ENCODE assay signal across 24 cellular contexts in the genomic region with DNA sequence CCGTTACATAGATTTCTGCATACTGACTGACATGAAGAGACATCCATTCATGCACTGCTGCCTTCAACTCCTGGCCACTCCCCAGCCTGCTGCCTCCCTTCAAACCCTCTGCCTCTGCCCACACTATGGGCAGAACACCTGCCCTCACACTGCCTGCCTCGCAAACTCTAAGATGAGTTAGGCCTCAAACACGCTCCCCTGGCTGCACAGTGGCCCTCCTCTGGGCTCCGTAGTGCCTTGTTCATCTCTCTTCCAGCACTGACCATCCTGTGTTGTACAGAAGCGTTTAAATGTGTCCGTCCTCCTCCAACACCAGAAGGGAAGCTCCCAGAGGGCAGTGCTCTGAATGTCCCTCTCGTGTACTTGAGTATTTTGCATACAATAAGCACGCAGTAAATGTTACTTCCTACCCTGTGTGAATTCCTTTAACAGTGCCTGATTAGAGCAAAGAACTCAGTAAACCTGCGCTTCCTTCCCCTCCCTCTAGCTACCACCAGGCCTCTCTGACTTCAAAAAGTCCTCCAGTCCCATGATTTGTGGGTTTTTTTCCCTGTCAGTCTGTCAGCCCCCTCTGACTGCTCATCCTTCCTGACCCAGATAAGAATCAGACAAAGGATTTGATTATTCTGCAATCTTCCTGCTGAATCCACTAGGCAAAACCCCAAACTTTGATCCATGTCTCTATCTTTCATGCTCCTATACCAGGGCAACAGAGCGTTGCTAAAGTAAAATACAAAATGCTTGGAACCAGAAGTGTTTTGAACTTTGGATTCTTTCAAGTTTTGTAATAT. TPM values are rescaled to one million over a fixed set of nuclear protein-coding genes. Genes with fewer than 3 reads are reported as not detected.
A peak's percentile ranks its signal among the peaks of the same experiment; 100 is the strongest.
DNase-seq lines count a peak whose midpoint lies in the region; ATAC-seq and TF ChIP-seq lines count a peak whose summit lies in the region.
"Had no signal": no experiment of that assay in that cellular context is flagged by ENCODE, and none has a peak within 500 bp of the region (broad histone marks: within the 10 kb centered on the region; RNA-seq: fewer than 3 reads in every experiment).

No MANE protein-coding gene starts in this region.

- intact Hi-C loops in prostate gland (cut with DNase I): no loop called here

- no peak overlapping the region for H3K4me3 Mint-ChIP-seq in activated T-cell treated with anti-CD3 and anti-CD28 coated beads, Interleukin-2, amount 50 U/mL, for 72 hours
- H3K4me3 Mint-ChIP-seq in activated T-cell treated with anti-CD3 and anti-CD28 coated beads, Interleukin-2, amount 50 U/mL, for 4 hours: no peak overlapping the region
- H3K4me3 Mint-ChIP-seq: immature natural killer cell had no signal

- H3K36me3 Mint-ChIP-seq in activated T-cell treated with anti-CD3 and anti-CD28 coated beads, Interleukin-2, amount 50 U/mL, for 72 hours (ENCODE audit: insufficient read depth in 2 of 2): peaks cover 5 to 15% of the 10 kb centered on the region in 2 donors
- H3K36me3 Mint-ChIP-seq in activated T-cell treated with anti-CD3 and anti-CD28 coated beads, Interleukin-2, amount 50 U/mL, for 4 hours (ENCODE audit: insufficient read depth): peaks cover 16% of the 10 kb centered on the region

- no peaks in the 10 kb centered on the region for H3K27me3 ChIP-seq in prostate gland (replicated peaks; ENCODE audit: insufficient read depth)
- H3K27me3 ChIP-seq: brain microvascular endothelial cell, colonic mucosa, right atrium auricular region had no signal

- no peak overlapping the region for H3K4me3 ChIP-seq in prostate gland
- H3K4me3 ChIP-seq: colonic mucosa, right atrium auricular region had no signal

- ATAC-seq in activated T-cell treated with anti-CD3 and anti-CD28 coated beads, Interleukin-2, amount 50 U/mL, for 72 hours (replicated peaks in 1 of 2): no peak
- ATAC-seq in activated T-cell treated with anti-CD3 and anti-CD28 coated beads, Interleukin-2, amount 50 U/mL, for 4 hours: no peak
- ATAC-seq: activated CD4-positive, CD25-positive, alpha-beta regulatory T cell treated with anti-CD3 and anti-CD28 coated beads, Interleukin-2, amount 50 U/mL, for 24 hours; left ventricle myocardium superior had no signal

- H3K9me3 ChIP-seq in prostate gland: no peaks in the 10 kb centered on the region
- H3K9me3 ChIP-seq: colonic mucosa, right atrium auricular region, SK-N-SH had no signal

- peak overlapping the region; percentile 2 for H3K27ac Mint-ChIP-seq in activated T-cell treated with anti-CD3 and anti-CD28 coated beads, Interleukin-2, amount 50 U/mL, for 72 hours
- H3K27ac Mint-ChIP-seq: immature natural killer cell had no signal

- peaks cover 3% of the 10 kb centered on the region for H3K4me1 ChIP-seq in prostate gland (replicated peaks)

- H3K27me3 Mint-ChIP-seq in activated T-cell treated with anti-CD3 and anti-CD28 coated beads, Interleukin-2, amount 50 U/mL, for 72 hours (ENCODE audit: low read depth): no peaks in the 10 kb centered on the region
- H3K27me3 Mint-ChIP-seq in activated T-cell treated with anti-CD3 and anti-CD28 coated beads, Interleukin-2, amount 50 U/mL, for 4 hours (ENCODE audit: low read depth): no peaks in the 10 kb centered on the region

- H3K4me1 Mint-ChIP-seq in activated T-cell treated with anti-CD3 and anti-CD28 coated beads, Interleukin-2, amount 50 U/mL, for 72 hours (ENCODE audit: low read depth): peaks cover 43% of the 10 kb centered on the region
- H3K4me1 Mint-ChIP-seq in activated T-cell treated with anti-CD3 and anti-CD28 coated beads, Interleukin-2, amount 50 U/mL, for 4 hours (ENCODE audit: low read depth): peaks cover 38% of the 10 kb centered on the region

- H3K27ac ChIP-seq in prostate gland: no peak overlapping the region
- H3K27ac ChIP-seq: brain microvascular endothelial cell, C4-2B, colonic mucosa, HL-60, right atrium auricular region had no signal

- H3K9me3 Mint-ChIP-seq in activated T-cell treated with anti-CD3 and anti-CD28 coated beads, Interleukin-2, amount 50 U/mL, for 72 hours: no peaks in the 10 kb centered on the region
- no peaks in the 10 kb centered on the region for H3K9me3 Mint-ChIP-seq in activated T-cell treated with anti-CD3 and anti-CD28 coated beads, Interleukin-2, amount 50 U/mL, for 4 hours
- H3K9me3 Mint-ChIP-seq: immature natural killer cell had no signal

- H3K36me3 ChIP-seq in prostate gland: no peaks in the 10 kb centered on the region
- H3K36me3 ChIP-seq: colonic mucosa had no signal

- 85% methylated on average over 10 of the region's 10 CpGs for WGBS in prostate gland

- TF ChIP-seq POLR2A in prostate gland (IDR thresholded peaks at IDR 0.05): no peak

- no peak for TF ChIP-seq CTCF in prostate gland (IDR thresholded peaks at IDR 0.05)

- DNase-seq in activated T-cell treated with anti-CD3 and anti-CD28 coated beads, Interleukin-2, amount 50 U/mL, for 72 hours: no peak
- no peak for DNase-seq in activated T-cell treated with anti-CD3 and anti-CD28 coated beads, Interleukin-2, amount 50 U/mL, for 4 hours
- DNase-seq in SK-MEL-5 (ENCODE audit: low read depth, low spot score): peak; percentile 91
- peak; percentile 59 for DNase-seq in epidermal melanocyte (ENCODE audit: insufficient read length, low spot score)
- DNase-seq in putamen (ENCODE audit: low spot score): peak; percentile 12
- no peak for DNase-seq in stimulated activated CD4-positive, alpha-beta T cell treated with anti-CD3 and anti-CD28 coated beads, Interleukin-4, amount 100 ng/mL, for 24 hours
- DNase-seq in GM19240 (ENCODE audit: insufficient read length, low spot score): no peak
- no peak for DNase-seq in prostate gland (ENCODE audit: low spot score)
- DNase-seq: ACHN; brain microvascular endothelial cell; colonic mucosa; DMS 273 treated with DMSO at 0.1 percent for 48 hours; GDM1; immature natural killer cell; left ventricle myocardium superior; NCI-H2029; NCI-H446 treated with DMSO at 0.1 percent for 48 hours; occipital lobe; SK-N-SH; stimulated activated CD4-positive, alpha-beta T cell treated with anti-CD3 and anti-CD28 coated beads, Interleukin-12 subunit alpha, Interleukin-12 subunit beta, amount 100 ng/mL, for 4 hours had no signal

- in situ Hi-C loops in SK-MEL-5 (cut with HindIII; ENCODE audit: low pct_unique_long_range_greater_than_20kb, low sequenced_read_pairs): no loop called here

RNA-seq across cellular contexts. Expression of gene DHX33, which starts 3.9 kb away (rescaled TPM):
- 10 to 100 TPM; 20.6 to 26.4 TPM for total RNA-seq in activated T-cell treated with anti-CD3 and anti-CD28 coated beads, Interleukin-2, amount 50 U/mL, for 72 hours
- total RNA-seq in activated T-cell treated with anti-CD3 and anti-CD28 coated beads, Interleukin-2, amount 50 U/mL, for 4 hours: 10 to 100 TPM; 54.1 to 59.9 (median 58.0) TPM
- total RNA-seq in SK-MEL-5 (2014; rRNA removed; shearing (Covaris generic)): 22.4 and 26.8 TPM in 2 replicates
- 46.3 and 65.0 TPM in 2 replicates for polyA plus RNA-seq in SK-MEL-5 (2015; cell fraction: cytosol; rRNA removed)
- polyA plus RNA-seq in SK-MEL-5 (2015; cell fraction: nucleus; rRNA removed): 43.0 and 51.5 TPM in 2 replicates
- total RNA-seq in prostate gland: 10 to 100 TPM; 11.9 to 13.2 TPM

RNA-seq across cellular contexts. Expression of gene DERL2, which starts 21.1 kb away (rescaled TPM):
- total RNA-seq in activated T-cell treated with anti-CD3 and anti-CD28 coated beads, Interleukin-2, amount 50 U/mL, for 72 hours: 10 to 100 TPM; 71.5 to 87.3 TPM
- total RNA-seq in activated T-cell treated with anti-CD3 and anti-CD28 coated beads, Interleukin-2, amount 50 U/mL, for 4 hours: 10 to 100 TPM; 77.3 to 90.3 (median 82.1) TPM
- total RNA-seq in SK-MEL-5 (2014; rRNA removed; shearing (Covaris generic)): 82.1 and 88.1 TPM in 2 replicates
- polyA plus RNA-seq in SK-MEL-5 (2015; cell fraction: cytosol; rRNA removed): 60.6 and 65.0 TPM in 2 replicates
- 144 and 156 TPM in 2 replicates for polyA plus RNA-seq in SK-MEL-5 (2015; cell fraction: nucleus; rRNA removed)
- 10 to 100 TPM; 37.9 to 47.3 TPM for total RNA-seq in prostate gland

RNA-seq across cellular contexts. Expression of gene MIS12, which starts 21.5 kb away (rescaled TPM):
- total RNA-seq in activated T-cell treated with anti-CD3 and anti-CD28 coated beads, Interleukin-2, amount 50 U/mL, for 72 hours: 10 to 100 TPM; 38.6 to 39.6 TPM
- total RNA-seq in activated T-cell treated with anti-CD3 and anti-CD28 coated beads, Interleukin-2, amount 50 U/mL, for 4 hours: 10 to 100 TPM; 35.9 to 38.1 (median 37.2) TPM
- 25.8 and 26.2 TPM in 2 replicates for total RNA-seq in SK-MEL-5 (2014; rRNA removed; shearing (Covaris generic))
- 13.7 and 17.0 TPM in 2 replicates for polyA plus RNA-seq in SK-MEL-5 (2015; cell fraction: cytosol; rRNA removed)
- 53.0 and 159 TPM in 2 replicates for polyA plus RNA-seq in SK-MEL-5 (2015; cell fraction: nucleus; rRNA removed)
- total RNA-seq in prostate gland: 10 to 100 TPM in 1 of 2 donors, 1 to 10 TPM in 1; 7.9 to 18.7 TPM

RNA-seq across cellular contexts. Expression of gene C1QBP, which starts 26.0 kb away (rescaled TPM):
- 100 to 1,000 TPM; 203 to 206 TPM for total RNA-seq in activated T-cell treated with anti-CD3 and anti-CD28 coated beads, Interleukin-2, amount 50 U/mL, for 72 hours
- total RNA-seq in activated T-cell treated with anti-CD3 and anti-CD28 coated beads, Interleukin-2, amount 50 U/mL, for 4 hours: 100 to 1,000 TPM; 663 to 755 (median 712) TPM
- total RNA-seq in SK-MEL-5 (2014; rRNA removed; shearing (Covaris generic)): 647 and 670 TPM in 2 replicates
- polyA plus RNA-seq in SK-MEL-5 (2015; cell fraction: cytosol; rRNA removed): 460 TPM in 2 replicates
- polyA plus RNA-seq in SK-MEL-5 (2015; cell fraction: nucleus; rRNA removed): 106 and 168 TPM in 2 replicates
- 100 to 1,000 TPM; 140 to 146 TPM for total RNA-seq in prostate gland

RNA-seq across cellular contexts. Expression of gene RPAIN, which starts 44.9 kb away (rescaled TPM):
- 10 to 100 TPM; 62.6 to 65.0 TPM for total RNA-seq in activated T-cell treated with anti-CD3 and anti-CD28 coated beads, Interleukin-2, amount 50 U/mL, for 72 hours
- total RNA-seq in activated T-cell treated with anti-CD3 and anti-CD28 coated beads, Interleukin-2, amount 50 U/mL, for 4 hours: 10 to 100 TPM; 68.5 to 81.5 (median 76.2) TPM
- 48.9 and 49.0 TPM in 2 replicates for total RNA-seq in SK-MEL-5 (2014; rRNA removed; shearing (Covaris generic))
- 36.6 and 47.4 TPM in 2 replicates for polyA plus RNA-seq in SK-MEL-5 (2015; cell fraction: cytosol; rRNA removed)
- polyA plus RNA-seq in SK-MEL-5 (2015; cell fraction: nucleus; rRNA removed): 151 and 182 TPM in 2 replicates
- total RNA-seq in prostate gland: 10 to 100 TPM; 39.2 to 51.1 TPM

Comparison
In these comparisons a context has a peak if more than half of its experiments do, and no peak if none do; other contexts are left out.
1. DNase-seq: peak in SK-MEL-5 (single experiment), epidermal melanocyte (single experiment) and putamen (single experiment); none in activated T-cell treated with anti-CD3 and anti-CD28 coated beads, Interleukin-2, amount 50 U/mL, for 72 hours (0 of 2), activated T-cell treated with anti-CD3 and anti-CD28 coated beads, Interleukin-2, amount 50 U/mL, for 4 hours (single experiment), stimulated activated CD4-positive, alpha-beta T cell treated with anti-CD3 and anti-CD28 coated beads, Interleukin-4, amount 100 ng/mL, for 24 hours (single experiment), GM19240 (single experiment) and prostate gland (single experiment).